Comparison of ENCODE assay signal across 9 cellular contexts in genomic region chr18:69580107-69580506, GRCh38.
A peak's percentile ranks its signal among the peaks of the same experiment; 100 is the strongest.
DNase-seq lines count a peak whose midpoint lies in the region; ATAC-seq and TF ChIP-seq lines count a peak whose summit lies in the region.
"Had no signal": no experiment of that assay in that cellular context is flagged by ENCODE, and none has a peak within 500 bp of the region (broad histone marks: within the 10 kb centered on the region; RNA-seq: fewer than 3 reads in every experiment).

No MANE protein-coding gene starts in this region.

- peaks cover 18% of the 10 kb centered on the region; the same call in 1 of the 2 replicates for H3K9me3 Mint-ChIP-seq in HFFc6

- H3K27ac ChIP-seq in tibial nerve (peak overlapping the region in 2 of 4 donors; percentile 23 to 83), neuronal stem cell (replicated peaks; ENCODE audit: low read length) (no peak overlapping the region)
- H3K27ac ChIP-seq: parathyroid adenoma had no signal

- ATAC-seq in GM19397 (IDR thresholded peaks at IDR 0.05; ENCODE audit: unreplicated experiment), result peak; percentile 69
- ATAC-seq in HG03521 (IDR thresholded peaks at IDR 0.05; ENCODE audit: unreplicated experiment), result peak; percentile 78

- 38 to 42% methylated on average over 3 of the region's 3 CpGs for WGBS in tibial nerve, 2 donors
- WGBS in neuronal stem cell (ENCODE audit: extremely low coverage in 2 of 2, insufficient read length in 2 of 2, insufficient replicate concordance in 1 of 2), 2 donors, result no CpG with 5 or more reads among the region's 3 CpGs

- H3K27me3 ChIP-seq in tibial nerve (no peaks in the 10 kb centered on the region), neuronal stem cell (ENCODE audit: control insufficient read depth in 3 of 3, insufficient read depth in 3 of 3, low read depth in 1 of 3, low read length in 3 of 3) (no peaks in the 10 kb centered on the region)

- no peak for TF ChIP-seq POLR2A in tibial nerve (IDR thresholded peaks at IDR 0.05)

- H3K4me1 Mint-ChIP-seq in HFFc6 (ENCODE audit: low read depth), result no peaks in the 10 kb centered on the region

- no peak overlapping the region for H2BK15ac ChIP-seq in neuronal stem cell (ENCODE audit: low read length)

- no peaks in the 10 kb centered on the region for H3K79me1 ChIP-seq in neuronal stem cell (ENCODE audit: low read depth, low read length)

- no peak overlapping the region for H4K91ac ChIP-seq in neuronal stem cell (ENCODE audit: low read depth, low read length, poor library complexity)

- H2BK12ac ChIP-seq in neuronal stem cell (ENCODE audit: low read length), result no peak overlapping the region

- H3K4me3 ChIP-seq in tibial nerve (no peak overlapping the region), neuronal stem cell (ENCODE audit: low read length in 2 of 2) (no peak overlapping the region)

- no peak overlapping the region for H3K18ac ChIP-seq in neuronal stem cell (ENCODE audit: low read length)

- no peak overlapping the region for H2BK5ac ChIP-seq in neuronal stem cell (ENCODE audit: low read length)

- H3K36me3 ChIP-seq in tibial nerve (no peaks in the 10 kb centered on the region), neuronal stem cell (replicated peaks in 1 of 2; ENCODE audit: control insufficient read depth in 2 of 2, insufficient read depth in 2 of 2, low read length in 2 of 2) (no peaks in the 10 kb centered on the region)

- H3K27ac Mint-ChIP-seq in HFFc6, result no peak overlapping the region

- DNase-seq in DMS153 treated with DMSO at 0.1 percent for 48 hours (lab: John Stamatoyannopoulos, UW; ENCODE audit: unreplicated experiment), result peak; percentile 26
- peak; percentile 20 for DNase-seq in central memory CD4-positive, alpha-beta T cell
- DNase-seq in HFFc6, result no peak
- no peak for DNase-seq in tibial nerve (ENCODE audit: low spot score in 2 of 2)
- no peak for DNase-seq in neuronal stem cell (ENCODE audit: low spot score)
- no peak for DNase-seq in effector CD4-positive, alpha-beta T cell

- H3K4ac ChIP-seq in neuronal stem cell (ENCODE audit: low read length), result no peak overlapping the region

- H3K4me1 ChIP-seq in tibial nerve (no peaks in the 10 kb centered on the region), neuronal stem cell (ENCODE audit: control insufficient read depth in 2 of 2, insufficient read depth in 1 of 2, low read depth in 1 of 2, low read length in 2 of 2) (no peaks in the 10 kb centered on the region)
- H3K4me1 ChIP-seq: parathyroid adenoma had no signal

- no peak overlapping the region for H3K14ac ChIP-seq in neuronal stem cell (ENCODE audit: low read length)

- no peak overlapping the region for H4K8ac ChIP-seq in neuronal stem cell (ENCODE audit: low read depth, low read length)

- no peak overlapping the region for H3K23ac ChIP-seq in neuronal stem cell (ENCODE audit: low read depth, low read length, poor library complexity)

- peak in 1 of 2 donors; percentile 40 for TF ChIP-seq EP300 in tibial nerve (IDR thresholded peaks at IDR 0.05)

- H3K4me2 ChIP-seq in neuronal stem cell (ENCODE audit: insufficient read depth, low read length, poor library complexity, severe bottlenecking), result no peak overlapping the region

- H3K9me3 ChIP-seq in tibial nerve, result no peaks in the 10 kb centered on the region
- no peaks in the 10 kb centered on the region for H3K9me3 ChIP-seq in neuronal stem cell (replicated peaks in 1 of 2; ENCODE audit: control insufficient read depth in 2 of 2, insufficient read depth in 1 of 2, low read depth in 1 of 2, low read length in 2 of 2)

- no peak overlapping the region for H3K4me3 Mint-ChIP-seq in HFFc6

- TF ChIP-seq CTCF in HFFc6 (IDR thresholded peaks at IDR 0.05) (no peak), tibial nerve (IDR thresholded peaks at IDR 0.05) (no peak)

- H3K27me3 Mint-ChIP-seq in HFFc6 (ENCODE audit: insufficient read depth), result peaks cover 1% of the 10 kb centered on the region; the same call in 1 of the 2 replicates

- H2AK5ac ChIP-seq in neuronal stem cell (ENCODE audit: low read depth, low read length), result no peak overlapping the region

- H3K36me3 Mint-ChIP-seq in HFFc6 (ENCODE audit: low read depth), result no peaks in the 10 kb centered on the region

- H2BK120ac ChIP-seq in neuronal stem cell (ENCODE audit: low read depth, low read length), result no peak overlapping the region

- no peak overlapping the region for H2AFZ ChIP-seq in neuronal stem cell (ENCODE audit: low read length)
- H2AFZ ChIP-seq: parathyroid adenoma had no signal

- H3K9ac ChIP-seq in neuronal stem cell (ENCODE audit: low read depth, low read length, poor library complexity), result no peak overlapping the region
- H3K9ac ChIP-seq: parathyroid adenoma had no signal

Comparison
In these comparisons a context has a peak if more than half of its experiments do, and no peak if none do; other contexts are left out.
1. DNase-seq: peak in DMS153 treated with DMSO at 0.1 percent for 48 hours (single experiment) and central memory CD4-positive, alpha-beta T cell (single experiment); none in HFFc6 (single experiment), tibial nerve (0 of 2), neuronal stem cell (single experiment) and effector CD4-positive, alpha-beta T cell (single experiment).